In the genomic region with DNA sequence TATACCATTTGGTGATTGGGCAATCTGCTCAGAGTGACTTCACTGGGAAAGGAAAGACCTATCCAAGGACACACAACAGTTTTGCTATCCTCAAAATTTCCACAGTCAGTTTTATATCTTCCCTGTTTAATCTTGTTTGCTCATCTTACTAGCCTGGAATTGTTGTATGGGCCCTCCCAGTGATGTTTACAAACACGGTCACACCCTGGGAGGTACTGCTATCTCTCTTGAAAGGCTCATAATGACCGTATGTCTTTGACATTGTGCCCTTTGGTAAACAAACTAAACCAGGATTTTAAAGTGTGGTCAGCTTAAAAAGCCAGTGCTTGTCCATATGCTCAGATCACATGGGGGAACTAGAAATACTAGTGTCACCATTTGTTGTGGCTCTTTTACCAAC, we compare ENCODE assay signal across 20 cellular contexts.
DNase-seq lines count a peak whose midpoint lies in the region; ATAC-seq and TF ChIP-seq lines count a peak whose summit lies in the region.
"Had no signal": no experiment of that assay in that cellular context is flagged by ENCODE, and none has a peak within 500 bp of the region (broad histone marks: within the 10 kb centered on the region; RNA-seq: fewer than 3 reads in every experiment).

No MANE protein-coding gene starts in this region.

- no peaks in the 10 kb centered on the region for H3K27me3 Mint-ChIP-seq in activated CD4-positive, alpha-beta memory T cell treated with anti-CD3 and anti-CD28 coated beads, Interleukin-2, amount 10 ng/mL, durations not matched to agents 7 days and 5 days
- H3K27me3 Mint-ChIP-seq: CD4-positive, CD25-positive, alpha-beta regulatory T cell had no signal

- no peak overlapping the region for H3K27ac Mint-ChIP-seq in activated CD4-positive, alpha-beta memory T cell treated with anti-CD3 and anti-CD28 coated beads, Interleukin-2, amount 10 ng/mL, durations not matched to agents 7 days and 5 days
- H3K27ac Mint-ChIP-seq: CD4-positive, CD25-positive, alpha-beta regulatory T cell had no signal

- BruUV-seq in PC-3 (replicated peaks; lab: Mats Ljungman, UMichigan) (no TSS peak), PC-9 (replicated peaks; lab: Mats Ljungman, UMichigan) (no TSS peak)

- H3K4me3 ChIP-seq in HEK293 (ENCODE audit: low read depth, low read length) (no peak overlapping the region), PC-3 (ENCODE audit: low read length) (no peak overlapping the region), fibroblast of villous mesenchyme (ENCODE audit: low read depth, low read length) (no peak overlapping the region), PC-9 (no peak overlapping the region)
- H3K4me3 ChIP-seq: GM23248, Peyer's patch had no signal

- no peak overlapping the region for H3K4me3 Mint-ChIP-seq in activated CD4-positive, alpha-beta memory T cell treated with anti-CD3 and anti-CD28 coated beads, Interleukin-2, amount 10 ng/mL, durations not matched to agents 7 days and 5 days
- H3K4me3 Mint-ChIP-seq: CD4-positive, CD25-positive, alpha-beta regulatory T cell had no signal

- peaks cover 13% of the 10 kb centered on the region for H3K9me3 Mint-ChIP-seq in activated CD4-positive, alpha-beta memory T cell treated with anti-CD3 and anti-CD28 coated beads, Interleukin-2, amount 10 ng/mL, durations not matched to agents 7 days and 5 days

- no peak overlapping the region for H3K27ac ChIP-seq in HEK293 (ENCODE audit: extremely low read depth, low read depth, low read length)
- no peak overlapping the region for H3K27ac ChIP-seq in PC-3 (ENCODE audit: low read length)
- H3K27ac ChIP-seq in PC-9 = no peak overlapping the region
- H3K27ac ChIP-seq: GM23248, Peyer's patch had no signal

- H3F3A ChIP-seq in PC-3 (ENCODE audit: low read length, unreplicated experiment) (no peaks in the 10 kb centered on the region), PC-9 (ENCODE audit: insufficient read depth, low read depth) (no peaks in the 10 kb centered on the region)

- H3K9me3 ChIP-seq in HEK293 (ENCODE audit: control insufficient read depth, insufficient read depth, low read depth, low read length) (no peaks in the 10 kb centered on the region), PC-3 (ENCODE audit: low read length) (no peaks in the 10 kb centered on the region), PC-9 (ENCODE audit: insufficient read depth, low read depth) (no peaks in the 10 kb centered on the region)
- H3K9me3 ChIP-seq: Caco-2, Peyer's patch had no signal

- 0 out of 2 replicates have a peak, but pooled peaks cover 4% of the 10 kb centered on the region for H3K4me1 ChIP-seq in HEK293 (ENCODE audit: control insufficient read depth, insufficient read depth, low read length)
- H3K4me1 ChIP-seq in PC-3 (ENCODE audit: insufficient read depth, low read length) = no peaks in the 10 kb centered on the region
- no peaks in the 10 kb centered on the region for H3K4me1 ChIP-seq in PC-9 (replicated peaks; ENCODE audit: insufficient read depth)
- H3K4me1 ChIP-seq: Peyer's patch had no signal

- H2AFZ ChIP-seq in PC-3 (ENCODE audit: low read length) = no peak overlapping the region
- H2AFZ ChIP-seq in PC-9 = no peak overlapping the region
- H2AFZ ChIP-seq: GM23248 had no signal

- no peak for TF ChIP-seq CTCF in HEK293 (tag by site-specific recombination; IDR thresholded peaks at IDR 0.05)
- no peak for TF ChIP-seq CTCF in PC-3 (conservative IDR thresholded peaks at IDR 0.05; ENCODE audit: low read depth, low read length)
- no peak for TF ChIP-seq CTCF in fibroblast of villous mesenchyme (IDR thresholded peaks at IDR 0.05; ENCODE audit: insufficient read depth, low read depth, low read length)
- no peak for TF ChIP-seq CTCF in PC-9 (conservative IDR thresholded peaks at IDR 0.05)

- H3K27me3 ChIP-seq in PC-3 (ENCODE audit: low read length) (no peaks in the 10 kb centered on the region), PC-9 (ENCODE audit: insufficient read depth, low read depth) (no peaks in the 10 kb centered on the region)
- H3K27me3 ChIP-seq: Peyer's patch had no signal

- no peaks in the 10 kb centered on the region for H3K36me3 Mint-ChIP-seq in activated CD4-positive, alpha-beta memory T cell treated with anti-CD3 and anti-CD28 coated beads, Interleukin-2, amount 10 ng/mL, durations not matched to agents 7 days and 5 days (ENCODE audit: low read depth)
- H3K36me3 Mint-ChIP-seq: CD4-positive, CD25-positive, alpha-beta regulatory T cell had no signal

- CTCF ChIA-PET in HEK293 (lab: Yijun Ruan, JAX) (no interaction called here), PC-3 (lab: Charles Lee) (no interaction called here), PC-9 (lab: Charles Lee) (no interaction called here)
- CTCF ChIA-PET in activated CD4-positive, alpha-beta memory T cell treated with anti-CD3 and anti-CD28 coated beads, Interleukin-2, amount 10 ng/mL, durations not matched to agents 7 days and 5 days (lab: Charles Lee) = no interaction called here

- H3K9me2 ChIP-seq in PC-3 (replicated peaks; ENCODE audit: low read length) (no peaks in the 10 kb centered on the region), PC-9 (ENCODE audit: insufficient read depth) (no peaks in the 10 kb centered on the region)

- H3K4me2 ChIP-seq in PC-3 (ENCODE audit: low read length) = no peak overlapping the region
- no peak overlapping the region for H3K4me2 ChIP-seq in PC-9

- peak; percentile 22; the same call in 1 of the 2 replicates for ATAC-seq in PC-3

- H3K36me3 ChIP-seq in HEK293 (ENCODE audit: control insufficient read depth in 2 of 2, insufficient read depth in 1 of 2, low read length in 2 of 2) (no peaks in the 10 kb centered on the region), PC-3 (ENCODE audit: low read depth, low read length) (no peaks in the 10 kb centered on the region), PC-9 (ENCODE audit: low read depth) (no peaks in the 10 kb centered on the region)
- H3K36me3 ChIP-seq: Peyer's patch had no signal

- H3K9ac ChIP-seq in PC-3 (ENCODE audit: low read length) = no peak overlapping the region
- H3K9ac ChIP-seq: GM23248 had no signal

- no peaks in the 10 kb centered on the region for H3K4me1 Mint-ChIP-seq in activated CD4-positive, alpha-beta memory T cell treated with anti-CD3 and anti-CD28 coated beads, Interleukin-2, amount 10 ng/mL, durations not matched to agents 7 days and 5 days
- H3K4me1 Mint-ChIP-seq: CD4-positive, CD25-positive, alpha-beta regulatory T cell had no signal

- H4K20me1 ChIP-seq in PC-3 (ENCODE audit: low read length) = no peaks in the 10 kb centered on the region
- no peaks in the 10 kb centered on the region for H4K20me1 ChIP-seq in PC-9 (ENCODE audit: insufficient read depth)

- intact Hi-C loops in PC-3 (cut with micrococcal nuclease) = no loop called here
- intact Hi-C loops in PC-9 (cut with micrococcal nuclease; ENCODE audit: unreplicated experiment) = no loop called here

- peak; percentile 1 for DNase-seq in LoVo (ENCODE audit: low spot score)
- DNase-seq in PC-3 = peak; percentile 24
- peak; percentile 80 for DNase-seq in fibroblast of villous mesenchyme (ENCODE audit: low read depth)
- DNase-seq in NCI-H1048 (lab: John Stamatoyannopoulos, UW) = no peak
- no peak for DNase-seq in activated CD4-positive, alpha-beta memory T cell treated with anti-CD3 and anti-CD28 coated beads, Interleukin-2, amount 10 ng/mL, durations not matched to agents 7 days and 5 days
- DNase-seq in stimulated activated naive CD4-positive, alpha-beta T cell (lab: John Stamatoyannopoulos, UW) = no peak
- DNase-seq in PC-9 = no peak
- DNase-seq: CD4-positive, CD25-positive, alpha-beta regulatory T cell; DND-41; GM23248; HCEC 1CT; KBM-7; MV-4-11; NCI-H187; NCI-H446; NCI-H526; NK-92 treated with Interleukin-12 subunit alpha and Interleukin-12 subunit beta, amount 100 ng/mL, for 24 hours; Peyer's patch had no signal

- POLR2A ChIA-PET in HEK293 (lab: Yijun Ruan, JAX) = no interaction called here
- POLR2A ChIA-PET in PC-3 (lab: Charles Lee; ENCODE audit: unreplicated experiment) = no interaction called here
- POLR2A ChIA-PET in activated CD4-positive, alpha-beta memory T cell treated with anti-CD3 and anti-CD28 coated beads, Interleukin-2, amount 10 ng/mL, durations not matched to agents 7 days and 5 days (lab: Charles Lee) = no interaction called here
- POLR2A ChIA-PET in PC-9 (lab: Charles Lee; ENCODE audit: unreplicated experiment) = no interaction called here

- H3K79me2 ChIP-seq in PC-3 (ENCODE audit: low read length) (no peaks in the 10 kb centered on the region), PC-9 (ENCODE audit: low read depth) (no peaks in the 10 kb centered on the region)

TF ChIP-seq in HEK293, 187 proteins besides CTCF, POLR2A, EP300 and RAD21:
- peak; percentile 64 for TF ChIP-seq GLIS1 (tag by site-specific recombination; IDR thresholded peaks at IDR 0.05)
- no peak for TF ChIP-seq ZNF433 (tag by site-specific recombination; IDR thresholded peaks at IDR 0.05; ENCODE audit: low read depth)
- no peak for TF ChIP-seq ZNF664 (tag by site-specific recombination; IDR thresholded peaks at IDR 0.05)
- TF ChIP-seq FEZF1 (tag by site-specific recombination; IDR thresholded peaks at IDR 0.05) = 0 out of 2 replicates have a peak, but pooled peaks have one; percentile 14
- no peak for TF ChIP-seq ZNF701 (tag by site-specific recombination; IDR thresholded peaks at IDR 0.05)
- TF ChIP-seq ZNF10 (tag by site-specific recombination; IDR thresholded peaks at IDR 0.05) = no peak

Comparison
In these comparisons a context has a peak if more than half of its experiments do, and no peak if none do; other contexts are left out.
1. DNase-seq: peak in LoVo (single experiment), PC-3 (single experiment) and fibroblast of villous mesenchyme (single experiment); none in NCI-H1048 (single experiment), activated CD4-positive, alpha-beta memory T cell treated with anti-CD3 and anti-CD28 coated beads, Interleukin-2, amount 10 ng/mL, durations not matched to agents 7 days and 5 days (single experiment), stimulated activated naive CD4-positive, alpha-beta T cell (0 of 6) and PC-9 (0 of 2).